ENCODE assay signal across 8 cellular contexts in genomic region chr10:95841711-95842498, GRCh38.
DNase-seq lines count a peak whose midpoint lies in the region; ATAC-seq, FAIRE-seq and TF ChIP-seq lines count a peak whose summit lies in the region.

No MANE protein-coding gene starts in this region.

- in situ Hi-C loops in astrocyte of the spinal cord (cut with HindIII; ENCODE audit: low sequenced_read_pairs), result no loop called here

- ATAC-seq in HG03135 (IDR thresholded peaks at IDR 0.05; ENCODE audit: unreplicated experiment), result peak; percentile 35
- ATAC-seq in HG03469 (IDR thresholded peaks at IDR 0.05; ENCODE audit: unreplicated experiment), result no peak

- H3K4me3 ChIP-seq in astrocyte of the spinal cord (ENCODE audit: low read depth, low read length) (no peak overlapping the region), skin epidermis (no peak overlapping the region)

- H3K27ac ChIP-seq in skin epidermis, result peak overlapping the region in 19 of 21 experiments; percentile 12 to 81 (median 50)

- peak; percentile 97 for FAIRE-seq in A204.1 (lab: Jason Lieb, UNC)

- DNase-seq in EH (ENCODE audit: low read depth), result peak; percentile 74
- peak; percentile 94 for DNase-seq in OCI-M1 (lab: John Stamatoyannopoulos, UW)
- DNase-seq in astrocyte of the spinal cord (ENCODE audit: low read depth, low spot score), result peak; percentile 79
- peak; percentile 16 for DNase-seq in iPS DF 4.7 (ENCODE audit: extremely low read depth, low spot score)

- peak; percentile 50 for TF ChIP-seq CTCF in astrocyte of the spinal cord (IDR thresholded peaks at IDR 0.05; ENCODE audit: low read depth, low read length)

Comparison
In these comparisons a context has a peak if more than half of its experiments do, and no peak if none do; other contexts are left out.
1. DNase-seq: peak in every context shown above with its lines; median percentile 94 in OCI-M1; 79 in astrocyte of the spinal cord; 74 in EH; 16 in iPS DF 4.7.